14 cellular contexts compared by ENCODE assay signal in the genomic region with DNA sequence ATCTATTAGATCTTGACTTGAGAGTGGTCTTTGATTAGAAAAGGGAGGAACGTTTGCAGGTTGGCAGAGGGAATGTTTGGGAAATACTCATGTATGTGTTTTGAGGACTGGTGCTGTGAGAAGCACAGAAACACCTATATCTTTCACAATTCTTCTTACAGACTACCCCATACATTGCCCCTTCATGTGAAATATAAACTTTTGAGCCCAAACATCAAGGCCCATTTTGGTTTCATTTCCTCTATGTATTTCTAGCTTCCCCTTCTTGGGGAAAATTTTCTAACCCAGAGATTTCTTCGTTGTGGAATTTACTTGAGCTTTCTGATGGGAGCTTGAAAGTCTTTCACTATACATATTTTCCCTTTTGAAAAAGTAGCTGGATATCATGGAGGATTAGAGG.
A peak's percentile ranks its signal among the peaks of the same experiment; 100 is the strongest.
DNase-seq lines count a peak whose midpoint lies in the region.
"Had no signal": no experiment of that assay in that cellular context is flagged by ENCODE, and none has a peak within 500 bp of the region (broad histone marks: within the 10 kb centered on the region; RNA-seq: fewer than 3 reads in every experiment).

No MANE protein-coding gene starts in this region.

- H3K27me3 ChIP-seq in H7 (ENCODE audit: control insufficient read depth, insufficient read depth, low read length), result no peaks in the 10 kb centered on the region
- H3K27me3 ChIP-seq: SJSA1, vagina had no signal

- H3K4me3 Mint-ChIP-seq in activated CD4-positive, alpha-beta T cell treated with anti-CD3 and anti-CD28 coated beads, Interleukin-2, amount 10 ng/mL, durations not matched to agents 7 days and 5 days, result no peak overlapping the region
- H3K4me3 Mint-ChIP-seq in activated T-helper 1 cell treated with anti-CD3 and anti-CD28 coated beads, Interleukin-12 subunit alpha, Interleukin-12 subunit beta, Interleukin-2, Interleukin-4 antibody, amounts not matched to agents 30 ng/mL and 10 ng/mL and 1 ng/mL, durations not matched to agents 14 hours and 24 hours and 36 hours, result no peak overlapping the region
- H3K4me3 Mint-ChIP-seq: nephron progenitor cell had no signal

- no peaks in the 10 kb centered on the region for H3K27me3 Mint-ChIP-seq in activated CD4-positive, alpha-beta T cell treated with anti-CD3 and anti-CD28 coated beads, Interleukin-2, amount 10 ng/mL, durations not matched to agents 7 days and 5 days
- no peaks in the 10 kb centered on the region for H3K27me3 Mint-ChIP-seq in activated T-helper 1 cell treated with anti-CD3 and anti-CD28 coated beads, Interleukin-12 subunit alpha, Interleukin-12 subunit beta, Interleukin-2, Interleukin-4 antibody, amounts not matched to agents 30 ng/mL and 10 ng/mL and 1 ng/mL, durations not matched to agents 14 hours and 24 hours and 36 hours (ENCODE audit: insufficient read depth)

- peak overlapping the region; percentile 7 for H3K27ac Mint-ChIP-seq in activated CD4-positive, alpha-beta T cell treated with anti-CD3 and anti-CD28 coated beads, Interleukin-2, amount 10 ng/mL, durations not matched to agents 7 days and 5 days
- H3K27ac Mint-ChIP-seq in activated T-helper 1 cell treated with anti-CD3 and anti-CD28 coated beads, Interleukin-12 subunit alpha, Interleukin-12 subunit beta, Interleukin-2, Interleukin-4 antibody, amounts not matched to agents 30 ng/mL and 10 ng/mL and 1 ng/mL, durations not matched to agents 14 hours and 24 hours and 36 hours, result peak overlapping the region; percentile 40
- H3K27ac Mint-ChIP-seq: nephron progenitor cell had no signal

- H3K4me3 ChIP-seq in H7 (ENCODE audit: insufficient read depth, low read depth, low read length), result no peak overlapping the region
- H3K4me3 ChIP-seq: SJSA1, vagina had no signal

- no peak for DNase-seq in activated CD4-positive, alpha-beta T cell treated with anti-CD3 and anti-CD28 coated beads, Interleukin-2, amount 10 ng/mL, durations not matched to agents 7 days and 5 days
- DNase-seq in activated CD4-positive, alpha-beta T cell treated with anti-CD3 and anti-CD28 coated beads, Interleukin-2, amount 50 U/mL, for 48 hours, result no peak
- DNase-seq in NAMALWA (ENCODE audit: low spot score) (peak; percentile 4), pons (ENCODE audit: low spot score) (peak; percentile 25), NCI-H2171 (lab: John Stamatoyannopoulos, UW) (no peak), H4 (ENCODE audit: low spot score) (no peak), H7 (no peak)
- DNase-seq in activated T-helper 1 cell treated with anti-CD3 and anti-CD28 coated beads, Interleukin-12 subunit alpha, Interleukin-12 subunit beta, Interleukin-2, Interleukin-4 antibody, amounts not matched to agents 30 ng/mL and 10 ng/mL and 1 ng/mL, durations not matched to agents 14 hours and 24 hours and 36 hours (ENCODE audit: low spot score), result no peak
- DNase-seq: effector CD4-positive, alpha-beta T cell; head of caudate nucleus; mammary epithelial cell; nephron progenitor cell had no signal

- POLR2A ChIA-PET in activated CD4-positive, alpha-beta T cell treated with anti-CD3 and anti-CD28 coated beads, Interleukin-2, amount 10 ng/mL, durations not matched to agents 7 days and 5 days (lab: Charles Lee), result no interaction called here

- peaks cover 69% of the 10 kb centered on the region for H3K36me3 Mint-ChIP-seq in activated CD4-positive, alpha-beta T cell treated with anti-CD3 and anti-CD28 coated beads, Interleukin-2, amount 10 ng/mL, durations not matched to agents 7 days and 5 days (ENCODE audit: low read depth)
- H3K36me3 Mint-ChIP-seq in activated T-helper 1 cell treated with anti-CD3 and anti-CD28 coated beads, Interleukin-12 subunit alpha, Interleukin-12 subunit beta, Interleukin-2, Interleukin-4 antibody, amounts not matched to agents 30 ng/mL and 10 ng/mL and 1 ng/mL, durations not matched to agents 14 hours and 24 hours and 36 hours (ENCODE audit: low read depth), result peaks cover 42% of the 10 kb centered on the region

- H3K36me3 ChIP-seq in H7 (replicated peaks; ENCODE audit: control insufficient read depth, insufficient read depth, low read length), result no peaks in the 10 kb centered on the region
- H3K36me3 ChIP-seq: SJSA1, vagina had no signal

- H3K4me1 Mint-ChIP-seq in activated CD4-positive, alpha-beta T cell treated with anti-CD3 and anti-CD28 coated beads, Interleukin-2, amount 10 ng/mL, durations not matched to agents 7 days and 5 days, result peaks cover 79% of the 10 kb centered on the region
- peaks cover 67% of the 10 kb centered on the region for H3K4me1 Mint-ChIP-seq in activated T-helper 1 cell treated with anti-CD3 and anti-CD28 coated beads, Interleukin-12 subunit alpha, Interleukin-12 subunit beta, Interleukin-2, Interleukin-4 antibody, amounts not matched to agents 30 ng/mL and 10 ng/mL and 1 ng/mL, durations not matched to agents 14 hours and 24 hours and 36 hours (ENCODE audit: low read depth)

- H3K9me3 Mint-ChIP-seq in activated CD4-positive, alpha-beta T cell treated with anti-CD3 and anti-CD28 coated beads, Interleukin-2, amount 10 ng/mL, durations not matched to agents 7 days and 5 days, result no peaks in the 10 kb centered on the region
- H3K9me3 Mint-ChIP-seq in activated T-helper 1 cell treated with anti-CD3 and anti-CD28 coated beads, Interleukin-12 subunit alpha, Interleukin-12 subunit beta, Interleukin-2, Interleukin-4 antibody, amounts not matched to agents 30 ng/mL and 10 ng/mL and 1 ng/mL, durations not matched to agents 14 hours and 24 hours and 36 hours, result no peaks in the 10 kb centered on the region
- H3K9me3 Mint-ChIP-seq: nephron progenitor cell had no signal

- CTCF ChIA-PET in activated CD4-positive, alpha-beta T cell treated with anti-CD3 and anti-CD28 coated beads, Interleukin-2, amount 10 ng/mL, durations not matched to agents 7 days and 5 days (lab: Charles Lee), result interaction anchor here (0.9 kb wide), 1 partner anchor 115 kb away, joined by 3 read pairs; no protein-coding TSS in a partner anchor

- intact Hi-C loops in activated T-helper 1 cell treated with anti-CD3 and anti-CD28 coated beads, Interleukin-12 subunit alpha, Interleukin-12 subunit beta, Interleukin-2, Interleukin-4 antibody, amounts not matched to agents 30 ng/mL and 10 ng/mL and 1 ng/mL, durations not matched to agents 14 hours and 24 hours and 36 hours (cut with micrococcal nuclease), result no loop called here

Comparison
In these comparisons a context has a peak if more than half of its experiments do, and no peak if none do; other contexts are left out.
1. DNase-seq: peak in NAMALWA (single experiment) and pons (single experiment); none in activated CD4-positive, alpha-beta T cell treated with anti-CD3 and anti-CD28 coated beads, Interleukin-2, amount 10 ng/mL, durations not matched to agents 7 days and 5 days (single experiment), activated CD4-positive, alpha-beta T cell treated with anti-CD3 and anti-CD28 coated beads, Interleukin-2, amount 50 U/mL, for 48 hours (0 of 2), activated T-helper 1 cell treated with anti-CD3 and anti-CD28 coated beads, Interleukin-12 subunit alpha, Interleukin-12 subunit beta, Interleukin-2, Interleukin-4 antibody, amounts not matched to agents 30 ng/mL and 10 ng/mL and 1 ng/mL, durations not matched to agents 14 hours and 24 hours and 36 hours (single experiment), NCI-H2171 (single experiment), H4 (single experiment) and H7 (single experiment).